ENCODE assay signal across 9 cellular contexts in the genomic region with DNA sequence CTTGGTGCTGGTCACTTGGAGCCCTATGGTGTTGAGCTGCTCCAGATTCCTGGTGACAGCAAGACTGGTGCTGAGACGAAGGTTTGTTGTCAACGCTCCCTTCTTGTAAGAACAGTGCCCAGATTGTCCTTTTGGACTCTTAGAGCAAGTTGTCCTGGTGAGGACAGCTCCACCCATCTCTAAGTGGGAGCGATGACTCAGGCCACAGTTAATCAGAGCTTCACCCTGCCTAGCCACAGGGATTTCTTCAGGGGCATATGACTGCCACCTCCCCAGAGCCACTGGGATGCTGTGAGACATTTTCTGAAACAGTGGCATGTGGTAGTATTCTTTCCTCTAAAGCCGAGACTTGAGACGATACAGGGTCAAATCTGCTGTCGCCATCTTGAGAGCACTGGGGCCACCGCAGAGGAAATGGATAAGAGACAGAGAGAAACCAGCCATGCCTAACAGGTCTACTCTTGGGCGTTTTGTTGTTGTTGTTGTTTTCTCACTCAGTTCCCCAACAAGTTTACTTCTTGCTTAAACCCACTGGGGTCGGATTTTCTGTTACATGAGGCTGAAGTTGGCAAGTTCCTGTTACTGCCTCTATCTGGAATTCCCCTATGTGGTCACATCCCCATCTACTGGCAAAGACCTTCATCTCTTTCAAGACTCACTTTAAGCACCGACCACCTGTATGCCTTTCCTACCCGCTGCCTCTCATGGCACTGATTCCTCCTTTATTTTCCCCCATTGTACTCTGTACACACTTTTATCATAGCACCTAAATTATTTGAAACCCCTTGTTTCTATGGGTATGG. TPM values are rescaled to one million over a fixed set of nuclear protein-coding genes. Genes with fewer than 3 reads are reported as not detected.
DNase-seq lines count a peak whose midpoint lies in the region; ATAC-seq and TF ChIP-seq lines count a peak whose summit lies in the region.
"Had no signal": no experiment of that assay in that cellular context is flagged by ENCODE, and none has a peak within 500 bp of the region (broad histone marks: within the 10 kb centered on the region; RNA-seq: fewer than 3 reads in every experiment).

No MANE protein-coding gene starts in this region.

- ATAC-seq in GM19463 (IDR thresholded peaks at IDR 0.05; ENCODE audit: unreplicated experiment) = peak; percentile 74
- peak; percentile 53; the same call in 1 of the 2 replicates for ATAC-seq in Panc1
- no peak for ATAC-seq in psoas muscle

- DNase-seq in AG08395 (ENCODE audit: low spot score) (peak; percentile 61), Panc1 (ENCODE audit: low read depth, low spot score) (no peak), right atrium auricular region (ENCODE audit: low spot score) (peak; percentile 72), 8988T (no peak), DMS153 (lab: John Stamatoyannopoulos, UW) (no peak), psoas muscle (no peak), DMS114 treated with DMSO at 0.1 percent for 48 hours (lab: John Stamatoyannopoulos, UW; ENCODE audit: unreplicated experiment) (no peak)

- H3K4me1 ChIP-seq in Panc1 (ENCODE audit: control insufficient read depth, insufficient read depth, low read length) (no peaks in the 10 kb centered on the region), right atrium auricular region (peaks cover 0 to 5% of the 10 kb centered on the region in 2 donors), psoas muscle (no peaks in the 10 kb centered on the region)

- H3K36me3 ChIP-seq in Panc1 (ENCODE audit: control insufficient read depth, insufficient read depth, low read length) (no peaks in the 10 kb centered on the region), right atrium auricular region (no peaks in the 10 kb centered on the region), psoas muscle (ENCODE audit: insufficient read depth in 1 of 2, low read depth in 1 of 2) (no peaks in the 10 kb centered on the region)

- H3K27me3 ChIP-seq in Panc1 (ENCODE audit: control insufficient read depth, insufficient read depth, low read length) (no peaks in the 10 kb centered on the region), right atrium auricular region (no peaks in the 10 kb centered on the region), psoas muscle (ENCODE audit: insufficient read depth in 3 of 3, low read length in 2 of 3) (peaks cover 0 to 6% (median 0%) of the 10 kb centered on the region in 3 donors)

- no TSS peak for BruUV-seq in Panc1 (replicated peaks; lab: Mats Ljungman, UMichigan)

- TF ChIP-seq CTCF in Panc1 (IDR thresholded peaks at IDR 0.05) (no peak; the same call in none of the 2 replicates), right atrium auricular region (IDR thresholded peaks at IDR 0.05) (peak in 1 of 2 donors; percentile 43), psoas muscle (IDR thresholded peaks at IDR 0.05) (no peak)

- H3K4me3 ChIP-seq in Panc1 (ENCODE audit: low read depth in 2 of 2, low read length in 2 of 2) (no peak overlapping the region), right atrium auricular region (no peak overlapping the region), psoas muscle (no peak overlapping the region)
- H3K4me3 ChIP-seq: PC-9 had no signal

- H3K9me3 ChIP-seq in Panc1 (ENCODE audit: control insufficient read depth, insufficient read depth, low read depth, low read length) (no peaks in the 10 kb centered on the region), right atrium auricular region (no peaks in the 10 kb centered on the region), psoas muscle (no peaks in the 10 kb centered on the region)

- POLR2A ChIA-PET in Panc1 (lab: Charles Lee) = no interaction called here

- intact Hi-C loops in Panc1 (cut with micrococcal nuclease; ENCODE audit: unreplicated experiment) = no loop called here
- intact Hi-C loops in psoas muscle (cut with DNase I) = no loop called here

- H3K27ac ChIP-seq in Panc1 (ENCODE audit: low read length) = no peak overlapping the region
- peak overlapping the region; percentile 33 to 54 for H3K27ac ChIP-seq in right atrium auricular region
- no peak overlapping the region for H3K27ac ChIP-seq in psoas muscle
- H3K27ac ChIP-seq: PC-9 had no signal

- CTCF ChIA-PET in Panc1 (lab: Charles Lee) = no interaction called here

- in situ Hi-C loops in Panc1 (cut with HindIII; ENCODE audit: low pct_unique_long_range_greater_than_20kb, low sequenced_read_pairs) = no loop called here

- WGBS in psoas muscle, 3 donors = 68 to 73% (median 72%) methylated on average over 11 of the region's 11 CpGs

RNA-seq across cellular contexts. Expression of a gene that starts 16.0 kb away (rescaled TPM):
- total RNA-seq in Panc1 (2021; ENCODE audit: unreplicated experiment) (14.6 TPM), right atrium auricular region (100 to 1,000 TPM in 1 of 2 donors, 10 to 100 TPM in 1; 79.1 to 148 TPM), psoas muscle (1 to 10 TPM; 1.5 to 8.9 (median 4.0) TPM)
- polyA plus RNA-seq in Panc1 (2012; ENCODE audit: insufficient read length) = 12.8 TPM
- 1 to 10 TPM; 1.4 to 5.1 (median 3.6) TPM for polyA plus RNA-seq in psoas muscle

RNA-seq across cellular contexts. Expression of a gene that starts 58.6 kb away (rescaled TPM):
- total RNA-seq in Panc1 (2021; ENCODE audit: unreplicated experiment) (0.36 TPM), right atrium auricular region (10 to 100 TPM in 1 of 2 donors, 1 to 10 TPM in 1; 5.7 to 23.0 TPM), psoas muscle (1 to 10 TPM in 3 of 4 donors, under 1 TPM in 1; 0.53 to 2.6 (median 2.3) TPM)
- 0.24 TPM for polyA plus RNA-seq in Panc1 (2012; ENCODE audit: insufficient read length)
- polyA plus RNA-seq in psoas muscle = 1 to 10 TPM in 2 of 3 donors, under 1 TPM in 1; 1.00 to 5.8 (median 1.4) TPM
- total RNA-seq: PC-9 had no signal

Comparison
In these comparisons a context has a peak if more than half of its experiments do, and no peak if none do; other contexts are left out.
1. DNase-seq: peak in AG08395 (single experiment) and right atrium auricular region (single experiment); none in Panc1 (single experiment), 8988T (single experiment), DMS153 (single experiment), psoas muscle (0 of 2) and DMS114 treated with DMSO at 0.1 percent for 48 hours (single experiment).
2. ATAC-seq: peak in GM19463 (single experiment) and Panc1 (single experiment); none in psoas muscle (0 of 4).
3. H3K27ac ChIP-seq: peak in right atrium auricular region (2 of 2); none in Panc1 (single experiment) and psoas muscle (single experiment).